Comparison of ENCODE assay signal across 18 cellular contexts in the genomic region with DNA sequence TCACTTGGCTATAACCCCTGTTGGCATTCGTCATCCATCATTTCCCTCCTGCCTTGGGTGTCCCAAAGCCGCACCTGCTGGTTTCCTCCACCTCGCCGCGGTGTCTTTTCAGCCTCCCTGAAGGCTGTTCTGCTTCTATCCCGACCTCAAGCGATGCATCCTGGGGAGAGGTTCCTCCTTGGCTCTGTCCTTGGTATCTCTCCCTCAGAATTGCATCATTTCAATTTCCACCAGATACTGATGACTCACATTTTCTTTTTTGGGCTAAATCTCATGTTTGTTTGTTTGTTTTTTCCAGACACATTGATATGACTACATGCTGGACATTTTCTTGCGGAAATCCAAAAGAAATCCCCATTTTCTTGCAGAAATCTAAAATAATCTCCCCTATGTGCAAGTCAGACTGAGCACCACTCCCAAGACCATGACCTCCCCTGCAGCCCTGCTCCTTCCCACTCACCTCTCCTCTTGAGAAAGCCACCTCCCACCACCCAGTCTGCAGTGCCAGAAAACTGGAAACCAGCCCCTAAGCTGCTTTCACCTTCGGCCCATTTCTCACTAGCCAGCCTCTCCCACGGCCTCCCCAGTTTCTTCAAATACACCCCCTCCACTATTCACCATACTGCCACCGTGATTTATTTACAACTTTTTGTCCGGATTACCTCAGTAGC.
A peak's percentile ranks its signal among the peaks of the same experiment; 100 is the strongest.
DNase-seq lines count a peak whose midpoint lies in the region; ATAC-seq and TF ChIP-seq lines count a peak whose summit lies in the region.
"Had no signal": no experiment of that assay in that cellular context is flagged by ENCODE, and none has a peak within 500 bp of the region (broad histone marks: within the 10 kb centered on the region; RNA-seq: fewer than 3 reads in every experiment).

No MANE protein-coding gene starts in this region.

- H3K4me1 ChIP-seq in IMR-90 (ENCODE audit: control insufficient read depth, insufficient read depth, low read length) (no peaks in the 10 kb centered on the region), left ventricle myocardium inferior (no peaks in the 10 kb centered on the region)
- H3K4me1 ChIP-seq: body of pancreas, parathyroid adenoma had no signal

- H3K9ac ChIP-seq in IMR-90 (ENCODE audit: low read depth, low read length) = no peak overlapping the region
- H3K9ac ChIP-seq: parathyroid adenoma had no signal

- no peak for TF ChIP-seq RAD21 in IMR-90 (IDR thresholded peaks at IDR 0.05; ENCODE audit: low read length)

- peak; percentile 3 for DNase-seq in ELR (ENCODE audit: low read depth)
- DNase-seq in IMR-90 = no peak
- DNase-seq in activated naive CD8-positive, alpha-beta T cell treated with anti-CD3 and anti-CD28 coated beads, Interleukin-2, amount 50 U/mL, for 24 hours = no peak
- no peak for DNase-seq in left ventricle myocardium inferior
- DNase-seq in GM10248 (ENCODE audit: extremely low spot score) = no peak
- no peak for DNase-seq in NCI-H1694 treated with DMSO at 0.1 percent for 48 hours (lab: John Stamatoyannopoulos, UW)
- DNase-seq: activated gamma-delta T cell, body of pancreas, DMS53, naive B cell, NCI-H1694, NCI-H226 had no signal

- H3K36me3 ChIP-seq in IMR-90 (ENCODE audit: control insufficient read depth, insufficient read depth, low read length) (no peaks in the 10 kb centered on the region), left ventricle myocardium inferior (no peaks in the 10 kb centered on the region)

- H2AK5ac ChIP-seq in IMR-90 (ENCODE audit: low read depth, low read length) = no peak overlapping the region

- no peak overlapping the region for H3K23ac ChIP-seq in IMR-90 (ENCODE audit: low read depth, low read length)

- TF ChIP-seq CTCF in IMR-90 (conservative IDR thresholded peaks at IDR 0.05; ENCODE audit: low read depth, low read length) (no peak), left ventricle myocardium inferior (IDR thresholded peaks at IDR 0.05; ENCODE audit: borderline replicate concordance) (no peak), GM10248 (IDR thresholded peaks at IDR 0.05; ENCODE audit: control extremely low read depth, extremely low read depth, low read depth, missing control alignments) (no peak)

- H3K9me3 ChIP-seq in IMR-90 (ENCODE audit: control insufficient read depth, insufficient read depth, low read length) (0 out of 2 replicates have a peak, but pooled peaks cover 2% of the 10 kb centered on the region), left ventricle myocardium inferior (replicated peaks) (peaks cover 19% of the 10 kb centered on the region)
- H3K9me3 ChIP-seq: body of pancreas had no signal

- H4K20me1 ChIP-seq in IMR-90 (ENCODE audit: insufficient read depth, low read length) = no peaks in the 10 kb centered on the region

- TF ChIP-seq POLR2A in IMR-90 (IDR thresholded peaks at IDR 0.05; ENCODE audit: low read depth, low read length) = no peak

- no peak overlapping the region for H4K91ac ChIP-seq in IMR-90 (ENCODE audit: insufficient read depth, low read depth, low read length)

- H3K27ac ChIP-seq in IMR-90 (ENCODE audit: insufficient read depth, low read length) (no peak overlapping the region), left ventricle myocardium inferior (replicated peaks) (peak overlapping the region; percentile 21)
- H3K27ac ChIP-seq: body of pancreas, C4-2B, parathyroid adenoma had no signal

- no peak overlapping the region for H3K14ac ChIP-seq in IMR-90 (replicated peaks; ENCODE audit: low read depth, low read length)

- H4K8ac ChIP-seq in IMR-90 (ENCODE audit: low read depth in 2 of 2, low read length in 2 of 2) = no peak overlapping the region

- no peak overlapping the region for H3K56ac ChIP-seq in IMR-90 (ENCODE audit: extremely low read depth, insufficient read depth, low read length)

- H3K4me2 ChIP-seq in IMR-90 (ENCODE audit: low read depth, low read length) = no peak overlapping the region

- H3K4ac ChIP-seq in IMR-90 (ENCODE audit: low read depth, low read length) = no peak overlapping the region

- 85% methylated on average over 7 of the region's 12 CpGs; no CpG with 5 or more reads in 1 of the 2 experiments for WGBS in IMR-90 (ENCODE audit: extremely low coverage in 2 of 2, insufficient read length in 1 of 2), 2 experiments

- no peaks in the 10 kb centered on the region for H3K79me1 ChIP-seq in IMR-90 (ENCODE audit: low read depth in 1 of 2, low read length in 2 of 2)

- POLR2A ChIA-PET in IMR-90 (lab: Charles Lee; ENCODE audit: unreplicated experiment) (no interaction called here), GM10248 (lab: Yijun Ruan, JAX) (interaction anchor here (0.6 kb wide), 1 partner anchor 230 kb away, joined by 3 read pairs; no protein-coding TSS in a partner anchor)

- no TSS peak for BruUV-seq in IMR-90 (replicated peaks; lab: Mats Ljungman, UMichigan)

- H4K5ac ChIP-seq in IMR-90 (ENCODE audit: low read depth, low read length) = no peak overlapping the region

- H2AFZ ChIP-seq in IMR-90 (replicated peaks; ENCODE audit: low read length, poor library complexity) = peak overlapping the region; percentile 63
- H2AFZ ChIP-seq: parathyroid adenoma had no signal

- H3K9me1 ChIP-seq in IMR-90 (ENCODE audit: insufficient read depth, low read length) = no peaks in the 10 kb centered on the region

- in situ Hi-C loops in IMR-90 (cut with MboI; ENCODE audit: low sequenced_read_pairs) = no loop called here

- H3K4me3 ChIP-seq in IMR-90 (ENCODE audit: insufficient read depth, low read depth, low read length) = no peak overlapping the region
- H3K4me3 ChIP-seq in left ventricle myocardium inferior = no peak overlapping the region
- H3K4me3 ChIP-seq: body of pancreas, lung had no signal

- no peak overlapping the region for H3K4me3 Mint-ChIP-seq in activated naive CD8-positive, alpha-beta T cell treated with anti-CD3 and anti-CD28 coated beads, Interleukin-2, amount 50 U/mL, for 24 hours
- H3K4me3 Mint-ChIP-seq: naive B cell; T-helper 2 cell treated with Interferon-gamma antibody and Interleukin-4, amounts not matched to agents 5 μg/mL and 100 μg/mL, for 36 hours had no signal

- CTCF ChIA-PET in IMR-90 (lab: Yijun Ruan, JAX) = interaction anchor here (0.7 kb wide), 1 partner anchor 59 kb away, joined by 3 read pairs; no protein-coding TSS in a partner anchor
- CTCF ChIA-PET in GM10248 (lab: Yijun Ruan, JAX) = no interaction called here

- dilution Hi-C loops in IMR-90 (cut with HindIII; ENCODE audit: low sequenced_read_pairs, unreplicated experiment) = no loop called here

- H2BK5ac ChIP-seq in IMR-90 (ENCODE audit: low read depth, low read length, poor library complexity, severe bottlenecking) = no peak overlapping the region

- no peak overlapping the region for H3K18ac ChIP-seq in IMR-90 (ENCODE audit: low read depth, low read length)

- ATAC-seq in IMR-90 (ENCODE audit: low read depth) = no peak
- no peak for ATAC-seq in activated naive CD8-positive, alpha-beta T cell treated with anti-CD3 and anti-CD28 coated beads, Interleukin-2, amount 50 U/mL, for 24 hours
- ATAC-seq in GM21360 (IDR thresholded peaks at IDR 0.05; ENCODE audit: unreplicated experiment) = no peak
- ATAC-seq: body of pancreas, HCT116 had no signal

- H2BK120ac ChIP-seq in IMR-90 (ENCODE audit: low read depth, low read length) = no peak overlapping the region

- H2AK9ac ChIP-seq in IMR-90 (replicated peaks; ENCODE audit: low read depth, low read length, poor library complexity) = no peak overlapping the region

- no peak overlapping the region for H2BK15ac ChIP-seq in IMR-90 (ENCODE audit: low read depth, low read length)

- H3K9me3 Mint-ChIP-seq in activated naive CD8-positive, alpha-beta T cell treated with anti-CD3 and anti-CD28 coated beads, Interleukin-2, amount 50 U/mL, for 24 hours = no peaks in the 10 kb centered on the region
- H3K9me3 Mint-ChIP-seq: naive B cell; T-helper 2 cell treated with Interferon-gamma antibody and Interleukin-4, amounts not matched to agents 5 μg/mL and 100 μg/mL, for 36 hours had no signal

- H3K27me3 Mint-ChIP-seq in activated naive CD8-positive, alpha-beta T cell treated with anti-CD3 and anti-CD28 coated beads, Interleukin-2, amount 50 U/mL, for 24 hours = peaks cover 14% of the 10 kb centered on the region

- H2BK20ac ChIP-seq in IMR-90 (ENCODE audit: low read depth, low read length) = no peak overlapping the region

- H3K27ac Mint-ChIP-seq in activated naive CD8-positive, alpha-beta T cell treated with anti-CD3 and anti-CD28 coated beads, Interleukin-2, amount 50 U/mL, for 24 hours = peak overlapping the region; percentile 84
- H3K27ac Mint-ChIP-seq: T-helper 2 cell treated with Interferon-gamma antibody and Interleukin-4, amounts not matched to agents 5 μg/mL and 100 μg/mL, for 36 hours had no signal

- peaks cover 13% of the 10 kb centered on the region for H3K4me1 Mint-ChIP-seq in activated naive CD8-positive, alpha-beta T cell treated with anti-CD3 and anti-CD28 coated beads, Interleukin-2, amount 50 U/mL, for 24 hours

- H3K27me3 ChIP-seq in IMR-90 (ENCODE audit: control insufficient read depth, insufficient read depth, low read length) (no peaks in the 10 kb centered on the region), left ventricle myocardium inferior (ENCODE audit: low read depth) (no peaks in the 10 kb centered on the region)
- H3K27me3 ChIP-seq: body of pancreas had no signal

- intact Hi-C loops in IMR-90 (cut with micrococcal nuclease) (no loop called here), left ventricle myocardium inferior (cut with micrococcal nuclease) (no loop called here)

- no peaks in the 10 kb centered on the region for H3K36me3 Mint-ChIP-seq in activated naive CD8-positive, alpha-beta T cell treated with anti-CD3 and anti-CD28 coated beads, Interleukin-2, amount 50 U/mL, for 24 hours (ENCODE audit: low read depth)
- H3K36me3 Mint-ChIP-seq: naive B cell had no signal

TF ChIP-seq in IMR-90, 13 proteins besides CTCF, POLR2A, EP300 and RAD21:
- TF ChIP-seq NFE2L2 (IDR thresholded peaks at IDR 0.05; ENCODE audit: low read depth, low read length) = no peak
- TF ChIP-seq CHD1 (IDR thresholded peaks at IDR 0.05; ENCODE audit: low read depth, low read length) = no peak
- 0 out of 2 replicates have a peak, but pooled peaks have one; percentile 7 for TF ChIP-seq CEBPB (IDR thresholded peaks at IDR 0.05; ENCODE audit: low read depth, low read length)
- TF ChIP-seq MXI1 (IDR thresholded peaks at IDR 0.05; ENCODE audit: borderline replicate concordance, low read depth, low read length) = no peak
- no peak for TF ChIP-seq MAFK (IDR thresholded peaks at IDR 0.05; ENCODE audit: low read depth, low read length)
- no peak for TF ChIP-seq RCOR1 (IDR thresholded peaks at IDR 0.05; ENCODE audit: insufficient replicate concordance, low read length)
- no peak for TF ChIP-seq BHLHE40 (IDR thresholded peaks at IDR 0.05; ENCODE audit: low read depth, low read length)
